Comparison of ENCODE assay signal across 8 cellular contexts in genomic region chr17:42428141-42428944, GRCh38. TPM values are rescaled to one million over a fixed set of nuclear protein-coding genes. Genes with fewer than 3 reads are reported as not detected.
DNase-seq lines count a peak whose midpoint lies in the region; ATAC-seq, FAIRE-seq and TF ChIP-seq lines count a peak whose summit lies in the region.

No MANE protein-coding gene starts in this region.

- peak; percentile 79 for FAIRE-seq in A549 (lab: Jason Lieb, UNC)

- WGBS in A549 (ENCODE audit: missing lambda C conversion rate) = 3% methylated on average over 4 of the region's 4 CpGs

- DNase-seq in A549 (ENCODE audit: low read depth in 1 of 2, low spot score in 1 of 2) = peak; percentile 97 to 98
- DNase-seq in ELR (ENCODE audit: low read depth) = peak; percentile 99
- peak; percentile 25 for DNase-seq in NCI-H1092 treated with DMSO at 0.1 percent for 48 hours (lab: John Stamatoyannopoulos, UW)
- peak; percentile 28 to 41 for DNase-seq in activated CD4-positive, alpha-beta T cell treated with anti-CD3 and anti-CD28 coated beads, Interleukin-2, amount 50 U/mL, for 48 hours
- peak; percentile 96 for DNase-seq in fibroblast of the conjunctiva (ENCODE audit: low read depth)
- DNase-seq in NK-92 (lab: John Stamatoyannopoulos, UW; ENCODE audit: unreplicated experiment) = no peak

- ATAC-seq in A549 (peak; percentile 91 to 96), HG03442 (IDR thresholded peaks at IDR 0.05; ENCODE audit: unreplicated experiment) (no peak)

- CTCF ChIA-PET in A549 (lab: Yijun Ruan, JAX) = interaction anchor here (0.8 to 12.1 kb wide), 35 partner anchors 9 to 143 kb away, joined by 3 to 213 read pairs (median 4); partner anchors contain the start of gene STAT3

- peaks cover 55% of the 10 kb centered on the region for H3K4me1 ChIP-seq in A549
- H3K4me1 ChIP-seq in neutrophil (ENCODE audit: control insufficient read depth in 1 of 2, insufficient read depth in 1 of 2, low read depth in 1 of 2, low read length in 1 of 2) = peaks cover 2 to 7% of the 10 kb centered on the region in 2 experiments

- TF ChIP-seq EP300 in A549 (IDR thresholded peaks at IDR 0.05) = no peak

- peak; percentile 84 to 86 for TF ChIP-seq RAD21 in A549 (conservative IDR thresholded peaks at IDR 0.05 in 1 of 2, IDR thresholded peaks at IDR 0.05 in 1 of 2)

- H3K27ac ChIP-seq in A549 (peak overlapping the region; percentile 66 to 83), neutrophil (no peak overlapping the region)

- H3K9me3 ChIP-seq in A549 (no peaks in the 10 kb centered on the region), neutrophil (no peaks in the 10 kb centered on the region)

- POLR2A ChIA-PET in A549 (lab: Yijun Ruan, JAX) = interaction anchor here (0.7 to 1.5 kb wide), 3 partner anchors 19 to 92 kb away, joined by 3 to 7 read pairs (median 5); no protein-coding TSS in a partner anchor

- peak; percentile 84 for TF ChIP-seq CTCF in A549 (IDR thresholded peaks at IDR 0.05)
- TF ChIP-seq CTCF in neutrophil (IDR thresholded peaks at IDR 0.05) = peak; percentile 21

- H3K27me3 ChIP-seq in neutrophil = peaks cover 31% of the 10 kb centered on the region

- H3K4me3 ChIP-seq in A549 = no peak overlapping the region
- no peak overlapping the region for H3K4me3 ChIP-seq in neutrophil (ENCODE audit: low read depth in 1 of 2, low read length in 1 of 2)

- H3K4me2 ChIP-seq in A549 = peak overlapping the region; percentile 68

- H3K36me3 ChIP-seq in neutrophil = no peaks in the 10 kb centered on the region

- TF ChIP-seq POLR2A in A549 (IDR thresholded peaks at IDR 0.05; ENCODE audit: low read length) = no peak

TF ChIP-seq in A549, 52 proteins besides CTCF, POLR2A, EP300 and RAD21 (continues in another document):
- TF ChIP-seq MAX (IDR thresholded peaks at IDR 0.05) = peak; percentile 87
- no peak for TF ChIP-seq ZSCAN20 (CRISPR knock-in tag; IDR thresholded peaks at IDR 0.05)
- TF ChIP-seq GATA3 (IDR thresholded peaks at IDR 0.05; ENCODE audit: borderline replicate concordance) = peak; percentile 80; the same call in 1 of the 2 replicates
- TF ChIP-seq PHF8 (IDR thresholded peaks at IDR 0.05; ENCODE audit: borderline replicate concordance, low read depth) = no peak
- no peak for TF ChIP-seq ELK1 (IDR thresholded peaks at IDR 0.05; ENCODE audit: low read depth, low read length)
- 0 out of 2 replicates have a peak, but pooled peaks have one; percentile 19 for TF ChIP-seq BHLHE40 (IDR thresholded peaks at IDR 0.05; ENCODE audit: low read depth, low read length)
- TF ChIP-seq HOXA7 (CRISPR knock-in tag; IDR thresholded peaks at IDR 0.05) = no peak
- peak; percentile 91 for TF ChIP-seq SMC3 (IDR thresholded peaks at IDR 0.05)
- TF ChIP-seq FOSL2 (IDR thresholded peaks at IDR 0.05) = peak; percentile 92
- peak; percentile 99 for TF ChIP-seq FOSL2 (CRISPR knock-in tag; IDR thresholded peaks at IDR 0.05)
- TF ChIP-seq CEBPB (IDR thresholded peaks at IDR 0.05) = peak in 1 of 2 experiments; percentile 46; a peak in 1 of 4 replicates
- TF ChIP-seq BCL3 (IDR thresholded peaks at IDR 0.05) = no peak
- TF ChIP-seq FOSB (CRISPR knock-in tag; IDR thresholded peaks at IDR 0.05) = no peak
- no peak for TF ChIP-seq CBX8 (IDR thresholded peaks at IDR 0.05)
- TF ChIP-seq HOXB5 (CRISPR knock-in tag; IDR thresholded peaks at IDR 0.05) = peak; percentile 60; the same call in 1 of the 2 replicates
- TF ChIP-seq SREBF2 (IDR thresholded peaks at IDR 0.05) = no peak
- peak; percentile 86 for TF ChIP-seq JUNB (IDR thresholded peaks at IDR 0.05)
- TF ChIP-seq ESRRA (IDR thresholded peaks at IDR 0.05; ENCODE audit: borderline replicate concordance, low read length) = 0 out of 2 replicates have a peak, but pooled peaks have one; percentile 7
- TF ChIP-seq MAFK (IDR thresholded peaks at IDR 0.05; ENCODE audit: partially characterized antibody) = peak; percentile 90
- TF ChIP-seq NFE2L2 (conservative IDR thresholded peaks at IDR 0.05; ENCODE audit: low read length) = no peak
- TF ChIP-seq ZNF302 (CRISPR knock-in tag; IDR thresholded peaks at IDR 0.05) = no peak
- no peak for TF ChIP-seq REST (IDR thresholded peaks at IDR 0.05)
- TF ChIP-seq ZC3H11A (IDR thresholded peaks at IDR 0.05) = no peak
- TF ChIP-seq TP53 (CRISPR knock-in tag; IDR thresholded peaks at IDR 0.05) = no peak
- TF ChIP-seq PBX3 (IDR thresholded peaks at IDR 0.05) = peak; percentile 63; the same call in 1 of the 2 replicates
- TF ChIP-seq MAZ (IDR thresholded peaks at IDR 0.05; ENCODE audit: borderline replicate concordance, low read depth, low read length) = no peak

RNA-seq across cellular contexts. Expression of gene CAVIN1, which starts 5.3 kb away (rescaled TPM):
- 91.4 and 101 TPM in 2 replicates for polyA plus RNA-seq in A549 (2011; rRNA removed)
- 179 and 201 TPM in 2 replicates for polyA plus RNA-seq in A549 (2012; cell fraction: cytosol; rRNA removed)
- polyA plus RNA-seq in A549 (2012; cell fraction: nucleus; rRNA removed) = 194 and 208 TPM in 2 replicates
- polyA plus RNA-seq in A549 (2017; fragmentation: RNase III; extraction: RNeasy Plus Mini Kit Qiagen cat#74134 plus additional on column Dnase treatment) = 371 to 416 TPM (median 377 TPM) in 3 replicates
- polyA minus RNA-seq in A549 (2011; rRNA and poly(A)+ RNA removed) = 68.0 and 70.8 TPM in 2 replicates

RNA-seq across cellular contexts. Expression of gene ATP6V0A1, which starts 30.3 kb away (rescaled TPM):
- polyA plus RNA-seq in A549 (2011; rRNA removed) (33.7 and 59.6 TPM in 2 replicates), A549 (2017; fragmentation: RNase III; extraction: RNeasy Plus Mini Kit Qiagen cat#74134 plus additional on column Dnase treatment) (25.8 to 27.3 TPM (median 26.7 TPM) in 3 replicates)
- polyA plus RNA-seq in A549 (2012; cell fraction: cytosol; rRNA removed) = 36.3 and 39.6 TPM in 2 replicates
- polyA plus RNA-seq in A549 (2012; cell fraction: nucleus; rRNA removed) = 219 and 262 TPM in 2 replicates
- polyA minus RNA-seq in A549 (2011; rRNA and poly(A)+ RNA removed) = 115 and 146 TPM in 2 replicates

RNA-seq across cellular contexts. Expression of gene STAT3, which starts 40.1 kb away (rescaled TPM):
- 72.8 and 81.9 TPM in 2 replicates for polyA plus RNA-seq in A549 (2011; rRNA removed)
- polyA plus RNA-seq in A549 (2012; cell fraction: cytosol; rRNA removed) = 49.5 and 57.3 TPM in 2 replicates
- polyA plus RNA-seq in A549 (2012; cell fraction: nucleus; rRNA removed) = 80.0 and 101 TPM in 2 replicates
- polyA plus RNA-seq in A549 (2017; fragmentation: RNase III; extraction: RNeasy Plus Mini Kit Qiagen cat#74134 plus additional on column Dnase treatment) = 97.8 to 115 TPM (median 109 TPM) in 3 replicates
- polyA minus RNA-seq in A549 (2011; rRNA and poly(A)+ RNA removed) = 127 and 145 TPM in 2 replicates
